ENCODE assay signal across 14 cellular contexts in the genomic region with DNA sequence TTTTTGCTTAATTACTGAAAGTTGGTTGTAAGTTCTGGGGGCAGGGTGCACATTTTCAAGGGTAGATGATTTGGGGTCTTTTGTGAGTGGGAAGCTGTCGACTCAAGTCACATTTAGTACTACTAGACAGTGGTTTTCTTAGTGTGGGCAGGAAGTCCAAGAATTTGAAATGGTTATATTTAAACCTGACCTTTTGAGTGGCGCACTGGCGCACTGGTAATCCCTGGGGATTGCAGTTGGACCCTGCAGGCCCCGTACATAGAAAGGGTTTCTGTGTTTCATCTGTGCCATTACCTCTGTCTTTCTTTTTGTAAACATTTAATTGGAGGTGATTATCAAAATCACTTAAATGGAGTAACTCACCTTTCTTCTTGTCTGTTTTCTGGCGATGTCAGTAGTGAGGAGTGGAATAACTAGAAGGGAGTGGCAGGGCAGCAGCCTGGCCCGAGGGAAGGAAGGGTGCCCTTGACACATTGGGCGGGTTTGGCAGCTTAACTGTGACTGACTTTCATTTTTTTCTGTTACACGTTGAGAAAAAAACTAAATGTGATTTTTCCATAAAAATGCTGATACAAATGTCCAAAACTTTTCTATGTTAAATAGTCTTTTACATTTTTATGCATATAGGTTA.
DNase-seq lines count a peak whose midpoint lies in the region; ATAC-seq and TF ChIP-seq lines count a peak whose summit lies in the region.
"Had no signal": no experiment of that assay in that cellular context is flagged by ENCODE, and none has a peak within 500 bp of the region (broad histone marks: within the 10 kb centered on the region; RNA-seq: fewer than 3 reads in every experiment).

No MANE protein-coding gene starts in this region.

- H3K4me1 ChIP-seq in BLaER1 (peaks cover 76% of the 10 kb centered on the region), esophagus squamous epithelium (peaks cover 8 to 33% (median 17%) of the 10 kb centered on the region in 3 donors)

- peaks cover 39% of the 10 kb centered on the region for H3K36me3 Mint-ChIP-seq in osteocyte (ENCODE audit: unreplicated experiment)

- DNase-seq in NCI-H460 (ENCODE audit: extremely low read depth, low read depth) (peak; percentile 40), esophagus squamous epithelium (lab: John Stamatoyannopoulos, UW) (no peak), osteocyte (ENCODE audit: extremely low spot score, unreplicated experiment) (no peak), amygdala (lab: John Stamatoyannopoulos, UW) (no peak)
- DNase-seq: KG1; NCI-H1694 treated with DMSO at 0.1 percent for 48 hours; NCI-H774; RPMI8226; stimulated activated CD8-positive, alpha-beta memory T cell treated with anti-CD3 and anti-CD28 coated beads, Interleukin-4, amount 100 ng/mL, for 48 hours had no signal

- H3K9me3 ChIP-seq in BLaER1 = 0 out of 2 replicates have a peak, but pooled peaks cover 4% of the 10 kb centered on the region
- no peaks in the 10 kb centered on the region for H3K9me3 ChIP-seq in esophagus squamous epithelium
- H3K9me3 ChIP-seq: vagina had no signal

- WGBS in esophagus squamous epithelium, 2 donors = 48 to 52% methylated on average over 7 to 8 of the region's 8 CpGs

- peak overlapping the region; percentile 81 for H3K27ac Mint-ChIP-seq in osteocyte (ENCODE audit: unreplicated experiment)

- ATAC-seq in HG02759 (IDR thresholded peaks at IDR 0.05; ENCODE audit: unreplicated experiment) (no peak), GM19351 (IDR thresholded peaks at IDR 0.05; ENCODE audit: unreplicated experiment) (no peak), HG03135 (IDR thresholded peaks at IDR 0.05; ENCODE audit: unreplicated experiment) (no peak)

- peaks cover 58% of the 10 kb centered on the region for H4K20me1 ChIP-seq in BLaER1

- no peak for TF ChIP-seq CTCF in esophagus squamous epithelium (IDR thresholded peaks at IDR 0.05)
- no peak for TF ChIP-seq CTCF in osteocyte (IDR thresholded peaks at IDR 0.05)

- TF ChIP-seq POLR2A in esophagus squamous epithelium (IDR thresholded peaks at IDR 0.05) = no peak

- peak overlapping the region; percentile 37 for H3K9ac ChIP-seq in BLaER1

- H3K27me3 ChIP-seq in BLaER1 (no peaks in the 10 kb centered on the region), esophagus squamous epithelium (no peaks in the 10 kb centered on the region)
- H3K27me3 ChIP-seq: vagina had no signal

- intact Hi-C loops in esophagus squamous epithelium (cut with DNase I) = no loop called here

- no peaks in the 10 kb centered on the region for H3K27me3 Mint-ChIP-seq in osteocyte (ENCODE audit: unreplicated experiment)

- peaks cover 75% of the 10 kb centered on the region for H3K36me3 ChIP-seq in BLaER1
- peaks cover 0 to 85% (median 2%) of the 10 kb centered on the region in 3 donors for H3K36me3 ChIP-seq in esophagus squamous epithelium

- H3K4me1 Mint-ChIP-seq in osteocyte (ENCODE audit: unreplicated experiment) = peaks cover 33% of the 10 kb centered on the region

- H3K27ac ChIP-seq in BLaER1 = peak overlapping the region; percentile 66
- peak overlapping the region in 3 of 4 donors; percentile 6 to 55 (median 32) for H3K27ac ChIP-seq in esophagus squamous epithelium
- H3K27ac ChIP-seq: vagina had no signal

- no peaks in the 10 kb centered on the region for H3K9me3 Mint-ChIP-seq in osteocyte (ENCODE audit: unreplicated experiment)

- H3K4me3 Mint-ChIP-seq in osteocyte (ENCODE audit: unreplicated experiment) = peak overlapping the region; percentile 14

- H3K4me3 ChIP-seq in BLaER1 = peak overlapping the region; percentile 39
- H3K4me3 ChIP-seq in esophagus squamous epithelium = no peak overlapping the region
- H3K4me3 ChIP-seq: vagina had no signal

- peak overlapping the region; percentile 88 for H3K4me2 ChIP-seq in BLaER1
